4 cellular contexts compared by ENCODE assay signal in the genomic region with DNA sequence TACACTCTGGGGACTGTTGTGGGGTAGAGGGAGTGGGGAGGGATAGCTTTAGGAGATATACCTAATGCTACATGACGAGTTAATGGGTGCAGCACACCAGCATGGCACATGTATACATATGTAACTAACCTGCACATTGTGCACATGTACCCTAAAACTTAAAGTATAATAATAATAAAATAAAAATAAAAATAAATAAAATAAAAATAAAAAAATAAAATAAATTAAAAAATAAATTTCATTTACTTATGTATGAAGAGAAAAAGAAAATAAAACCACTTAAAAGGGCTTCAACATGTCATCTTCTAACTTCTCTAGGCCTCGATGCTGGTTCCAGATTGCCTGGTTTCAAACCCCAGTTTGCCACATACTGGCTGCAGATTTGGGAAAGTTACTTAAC. TPM values are rescaled to one million over a fixed set of nuclear protein-coding genes. Genes with fewer than 3 reads are reported as not detected.
"Had no signal": no experiment of that assay in that cellular context is flagged by ENCODE, and none has a peak within 500 bp of the region (broad histone marks: within the 10 kb centered on the region; RNA-seq: fewer than 3 reads in every experiment).

No MANE protein-coding gene starts in this region.

RNA-seq across cellular contexts. Expression of gene HTR1E, which starts 10.2 kb away (rescaled TPM):
- total RNA-seq: LHCN-M2, M059J, MCF 10A, NCI-H460 had no signal
